Comparison of ENCODE assay signal across 1 cellular context in the genomic region with DNA sequence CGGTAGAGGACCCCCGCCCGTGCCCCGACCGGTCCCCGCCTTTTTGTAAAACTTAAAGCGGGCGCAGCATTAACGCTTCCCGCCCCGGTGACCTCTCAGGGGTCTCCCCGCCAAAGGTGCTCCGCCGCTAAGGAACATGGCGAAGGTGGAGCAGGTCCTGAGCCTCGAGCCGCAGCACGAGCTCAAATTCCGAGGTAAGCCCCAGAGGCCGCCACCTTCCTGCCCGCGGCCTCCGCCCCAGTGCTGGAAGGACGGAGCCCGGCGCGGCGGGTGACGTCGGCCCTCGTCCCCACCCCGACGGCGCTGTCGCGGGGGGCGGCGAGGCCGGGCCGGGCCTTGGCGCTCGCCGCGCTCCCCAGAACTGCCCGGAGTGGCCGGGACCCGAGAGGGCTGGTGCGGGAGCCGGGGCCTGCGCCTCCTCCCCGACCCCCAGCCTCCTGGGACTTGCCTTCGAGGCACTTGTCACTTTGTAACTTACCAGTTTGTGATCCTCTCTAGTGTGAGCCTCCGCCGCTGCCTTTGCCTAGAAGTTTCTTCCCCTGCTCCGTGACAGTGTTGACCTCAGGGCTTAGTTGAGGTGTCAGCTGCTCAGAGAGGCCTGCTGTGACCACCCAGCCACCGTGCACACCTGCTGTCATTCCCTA.
TF ChIP-seq lines count a peak whose summit lies in the region.

No MANE protein-coding gene starts in this region.

TF ChIP-seq in K562, 482 proteins besides CTCF, POLR2A, EP300 and RAD21 (continued from another document and continues in another):
- TF ChIP-seq, protein P1, sequence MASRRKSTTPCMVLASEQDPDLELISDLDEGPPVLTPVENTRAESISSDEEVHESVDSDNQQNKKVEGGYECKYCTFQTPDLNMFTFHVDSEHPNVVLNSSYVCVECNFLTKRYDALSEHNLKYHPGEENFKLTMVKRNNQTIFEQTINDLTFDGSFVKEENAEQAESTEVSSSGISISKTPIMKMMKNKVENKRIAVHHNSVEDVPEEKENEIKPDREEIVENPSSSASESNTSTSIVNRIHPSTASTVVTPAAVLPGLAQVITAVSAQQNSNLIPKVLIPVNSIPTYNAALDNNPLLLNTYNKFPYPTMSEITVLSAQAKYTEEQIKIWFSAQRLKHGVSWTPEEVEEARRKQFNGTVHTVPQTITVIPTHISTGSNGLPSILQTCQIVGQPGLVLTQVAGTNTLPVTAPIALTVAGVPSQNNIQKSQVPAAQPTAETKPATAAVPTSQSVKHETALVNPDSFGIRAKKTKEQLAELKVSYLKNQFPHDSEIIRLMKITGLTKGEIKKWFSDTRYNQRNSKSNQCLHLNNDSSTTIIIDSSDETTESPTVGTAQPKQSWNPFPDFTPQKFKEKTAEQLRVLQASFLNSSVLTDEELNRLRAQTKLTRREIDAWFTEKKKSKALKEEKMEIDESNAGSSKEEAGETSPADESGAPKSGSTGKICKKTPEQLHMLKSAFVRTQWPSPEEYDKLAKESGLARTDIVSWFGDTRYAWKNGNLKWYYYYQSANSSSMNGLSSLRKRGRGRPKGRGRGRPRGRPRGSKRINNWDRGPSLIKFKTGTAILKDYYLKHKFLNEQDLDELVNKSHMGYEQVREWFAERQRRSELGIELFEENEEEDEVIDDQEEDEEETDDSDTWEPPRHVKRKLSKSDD (conservative IDR thresholded peaks at IDR 0.05; ENCODE audit: low read length), result no peak
- TF ChIP-seq, protein P2, sequence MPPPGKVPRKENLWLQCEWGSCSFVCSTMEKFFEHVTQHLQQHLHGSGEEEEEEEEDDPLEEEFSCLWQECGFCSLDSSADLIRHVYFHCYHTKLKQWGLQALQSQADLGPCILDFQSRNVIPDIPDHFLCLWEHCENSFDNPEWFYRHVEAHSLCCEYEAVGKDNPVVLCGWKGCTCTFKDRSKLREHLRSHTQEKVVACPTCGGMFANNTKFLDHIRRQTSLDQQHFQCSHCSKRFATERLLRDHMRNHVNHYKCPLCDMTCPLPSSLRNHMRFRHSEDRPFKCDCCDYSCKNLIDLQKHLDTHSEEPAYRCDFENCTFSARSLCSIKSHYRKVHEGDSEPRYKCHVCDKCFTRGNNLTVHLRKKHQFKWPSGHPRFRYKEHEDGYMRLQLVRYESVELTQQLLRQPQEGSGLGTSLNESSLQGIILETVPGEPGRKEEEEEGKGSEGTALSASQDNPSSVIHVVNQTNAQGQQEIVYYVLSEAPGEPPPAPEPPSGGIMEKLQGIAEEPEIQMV (tag; conservative IDR thresholded peaks at IDR 0.05; ENCODE audit: low read depth), result no peak
- TF ChIP-seq SMARCA5 (IDR thresholded peaks at IDR 0.05) (no peak), LEF1 (IDR thresholded peaks at IDR 0.05) (no peak), ZBTB17 (CRISPR knock-in tag; IDR thresholded peaks at IDR 0.05) (no peak), TBP (optimal IDR thresholded peaks at IDR 0.05; ENCODE audit: low read depth, low read length) (no peak), ADNP (tag; IDR thresholded peaks at IDR 0.05) (no peak), HNRNPK (IDR thresholded peaks at IDR 0.05; ENCODE audit: low read depth, low read length, poor library complexity, severe bottlenecking) (no peak), RBM14 (IDR thresholded peaks at IDR 0.05; ENCODE audit: borderline replicate concordance, insufficient read depth, low read depth, low read length) (no peak), ZNF583 (CRISPR knock-in tag; IDR thresholded peaks at IDR 0.05) (no peak), ILF3 (IDR thresholded peaks at IDR 0.05; ENCODE audit: borderline replicate concordance) (no peak), HNRNPH1 (optimal IDR thresholded peaks at IDR 0.05; ENCODE audit: low read depth, low read length) (no peak), ZNF561 (CRISPR knock-in tag; conservative IDR thresholded peaks at IDR 0.05) (no peak), NUFIP1 (IDR thresholded peaks at IDR 0.05; ENCODE audit: partially characterized antibody) (no peak), HDAC3 (IDR thresholded peaks at IDR 0.05; ENCODE audit: borderline replicate concordance, partially characterized antibody) (no peak), C11orf30 (IDR thresholded peaks at IDR 0.05; ENCODE audit: low read depth) (no peak), CAMTA2 (CRISPR knock-in tag; conservative IDR thresholded peaks at IDR 0.05) (no peak), JUND (IDR thresholded peaks at IDR 0.05; ENCODE audit: borderline replicate concordance, low read depth, low read length) (no peak), JUND (tag; IDR thresholded peaks at IDR 0.05; ENCODE audit: borderline replicate concordance, low read depth, low read length) (no peak), NR2F6 (CRISPR knock-in tag; IDR thresholded peaks at IDR 0.05) (no peak), MED1 (CRISPR knock-in tag; IDR thresholded peaks at IDR 0.05; ENCODE audit: borderline replicate concordance) (no peak), NRF1 (conservative IDR thresholded peaks at IDR 0.05 in 1 of 2, IDR thresholded peaks at IDR 0.05 in 1 of 2) (no peak), MEF2D (tag; conservative IDR thresholded peaks at IDR 0.05; ENCODE audit: low read depth) (no peak), ZNF217 (CRISPR knock-in tag; IDR thresholded peaks at IDR 0.05) (no peak), RHOXF2B (CRISPR knock-in tag; conservative IDR thresholded peaks at IDR 0.05) (no peak), ZNF436 (CRISPR knock-in tag; IDR thresholded peaks at IDR 0.05) (no peak), ZZZ3 (IDR thresholded peaks at IDR 0.05) (no peak), ZNF668 (CRISPR knock-in tag; IDR thresholded peaks at IDR 0.05) (no peak), TAF15 (IDR thresholded peaks at IDR 0.05; ENCODE audit: low read depth, low read length) (no peak), RFX1 (IDR thresholded peaks at IDR 0.05) (no peak)
- TF ChIP-seq, protein P3, sequence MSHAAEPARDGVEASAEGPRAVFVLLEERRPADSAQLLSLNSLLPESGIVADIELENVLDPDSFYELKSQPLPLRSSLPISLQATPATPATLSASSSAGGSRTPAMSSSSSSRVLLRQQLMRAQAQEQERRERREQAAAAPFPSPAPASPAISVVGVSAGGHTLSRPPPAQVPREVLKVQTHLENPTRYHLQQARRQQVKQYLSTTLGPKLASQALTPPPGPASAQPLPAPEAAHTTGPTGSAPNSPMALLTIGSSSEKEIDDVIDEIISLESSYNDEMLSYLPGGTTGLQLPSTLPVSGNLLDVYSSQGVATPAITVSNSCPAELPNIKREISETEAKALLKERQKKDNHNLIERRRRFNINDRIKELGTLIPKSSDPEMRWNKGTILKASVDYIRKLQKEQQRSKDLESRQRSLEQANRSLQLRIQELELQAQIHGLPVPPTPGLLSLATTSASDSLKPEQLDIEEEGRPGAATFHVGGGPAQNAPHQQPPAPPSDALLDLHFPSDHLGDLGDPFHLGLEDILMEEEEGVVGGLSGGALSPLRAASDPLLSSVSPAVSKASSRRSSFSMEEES (CRISPR knock-in tag; IDR thresholded peaks at IDR 0.05), result no peak
- TF ChIP-seq, protein P4, sequence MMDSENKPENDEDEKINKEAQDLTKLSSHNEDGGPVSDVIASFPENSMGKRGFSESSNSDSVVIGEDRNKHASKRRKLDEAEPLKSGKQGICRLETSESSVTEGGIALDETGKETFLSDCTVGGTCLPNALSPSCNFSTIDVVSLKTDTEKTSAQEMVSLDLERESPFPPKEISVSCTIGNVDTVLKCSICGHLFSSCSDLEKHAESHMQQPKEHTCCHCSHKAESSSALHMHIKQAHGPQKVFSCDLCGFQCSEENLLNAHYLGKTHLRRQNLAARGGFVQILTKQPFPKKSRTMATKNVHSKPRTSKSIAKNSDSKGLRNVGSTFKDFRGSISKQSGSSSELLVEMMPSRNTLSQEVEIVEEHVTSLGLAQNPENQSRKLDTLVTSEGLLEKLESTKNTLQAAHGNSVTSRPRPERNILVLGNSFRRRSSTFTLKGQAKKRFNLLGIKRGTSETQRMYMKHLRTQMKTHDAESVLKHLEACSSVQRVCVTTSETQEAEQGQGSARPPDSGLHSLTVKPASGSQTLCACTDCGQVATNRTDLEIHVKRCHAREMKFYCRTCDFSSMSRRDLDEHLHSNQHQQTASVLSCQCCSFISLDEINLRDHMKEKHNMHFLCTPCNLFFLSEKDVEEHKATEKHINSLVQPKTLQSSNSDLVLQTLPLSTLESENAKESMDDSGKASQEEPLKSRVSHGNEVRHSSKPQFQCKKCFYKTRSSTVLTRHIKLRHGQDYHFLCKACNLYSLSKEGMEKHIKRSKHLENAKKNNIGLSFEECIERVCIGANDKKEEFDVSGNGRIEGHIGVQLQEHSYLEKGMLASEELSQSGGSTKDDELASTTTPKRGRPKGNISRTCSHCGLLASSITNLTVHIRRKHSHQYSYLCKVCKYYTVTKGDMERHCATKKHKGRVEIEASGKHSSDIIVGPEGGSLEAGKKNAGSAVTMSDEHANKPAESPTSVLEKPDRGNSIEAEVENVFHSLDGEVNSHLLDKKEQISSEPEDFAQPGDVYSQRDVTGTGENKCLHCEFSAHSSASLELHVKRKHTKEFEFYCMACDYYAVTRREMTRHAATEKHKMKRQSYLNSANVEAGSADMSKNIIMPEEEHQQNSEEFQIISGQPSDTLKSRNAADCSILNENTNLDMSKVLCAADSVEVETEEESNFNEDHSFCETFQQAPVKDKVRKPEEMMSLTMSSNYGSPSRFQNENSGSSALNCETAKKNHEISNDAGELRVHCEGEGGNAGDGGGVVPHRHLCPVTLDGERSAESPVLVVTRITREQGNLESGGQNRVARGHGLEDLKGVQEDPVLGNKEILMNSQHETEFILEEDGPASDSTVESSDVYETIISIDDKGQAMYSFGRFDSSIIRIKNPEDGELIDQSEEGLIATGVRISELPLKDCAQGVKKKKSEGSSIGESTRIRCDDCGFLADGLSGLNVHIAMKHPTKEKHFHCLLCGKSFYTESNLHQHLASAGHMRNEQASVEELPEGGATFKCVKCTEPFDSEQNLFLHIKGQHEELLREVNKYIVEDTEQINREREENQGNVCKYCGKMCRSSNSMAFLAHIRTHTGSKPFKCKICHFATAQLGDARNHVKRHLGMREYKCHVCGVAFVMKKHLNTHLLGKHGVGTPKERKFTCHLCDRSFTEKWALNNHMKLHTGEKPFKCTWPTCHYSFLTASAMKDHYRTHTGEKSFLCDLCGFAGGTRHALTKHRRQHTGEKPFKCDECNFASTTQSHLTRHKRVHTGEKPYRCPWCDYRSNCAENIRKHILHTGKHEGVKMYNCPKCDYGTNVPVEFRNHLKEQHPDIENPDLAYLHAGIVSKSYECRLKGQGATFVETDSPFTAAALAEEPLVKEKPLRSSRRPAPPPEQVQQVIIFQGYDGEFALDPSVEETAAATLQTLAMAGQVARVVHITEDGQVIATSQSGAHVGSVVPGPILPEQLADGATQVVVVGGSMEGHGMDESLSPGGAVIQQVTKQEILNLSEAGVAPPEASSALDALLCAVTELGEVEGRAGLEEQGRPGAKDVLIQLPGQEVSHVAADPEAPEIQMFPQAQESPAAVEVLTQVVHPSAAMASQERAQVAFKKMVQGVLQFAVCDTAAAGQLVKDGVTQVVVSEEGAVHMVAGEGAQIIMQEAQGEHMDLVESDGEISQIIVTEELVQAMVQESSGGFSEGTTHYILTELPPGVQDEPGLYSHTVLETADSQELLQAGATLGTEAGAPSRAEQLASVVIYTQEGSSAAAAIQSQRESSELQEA (IDR thresholded peaks at IDR 0.05; ENCODE audit: low read depth), result no peak
- TF ChIP-seq, protein P5, sequence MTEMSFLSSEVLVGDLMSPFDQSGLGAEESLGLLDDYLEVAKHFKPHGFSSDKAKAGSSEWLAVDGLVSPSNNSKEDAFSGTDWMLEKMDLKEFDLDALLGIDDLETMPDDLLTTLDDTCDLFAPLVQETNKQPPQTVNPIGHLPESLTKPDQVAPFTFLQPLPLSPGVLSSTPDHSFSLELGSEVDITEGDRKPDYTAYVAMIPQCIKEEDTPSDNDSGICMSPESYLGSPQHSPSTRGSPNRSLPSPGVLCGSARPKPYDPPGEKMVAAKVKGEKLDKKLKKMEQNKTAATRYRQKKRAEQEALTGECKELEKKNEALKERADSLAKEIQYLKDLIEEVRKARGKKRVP (CRISPR knock-in tag; IDR thresholded peaks at IDR 0.05), result no peak
- TF ChIP-seq, protein P6, sequence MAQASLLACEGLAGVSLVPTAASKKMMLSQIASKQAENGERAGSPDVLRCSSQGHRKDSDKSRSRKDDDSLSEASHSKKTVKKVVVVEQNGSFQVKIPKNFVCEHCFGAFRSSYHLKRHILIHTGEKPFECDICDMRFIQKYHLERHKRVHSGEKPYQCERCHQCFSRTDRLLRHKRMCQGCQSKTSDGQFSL (CRISPR knock-in tag; IDR thresholded peaks at IDR 0.05), result no peak
- TF ChIP-seq, protein P6 (tag; IDR thresholded peaks at IDR 0.05), result no peak
- TF ChIP-seq, protein P7, sequence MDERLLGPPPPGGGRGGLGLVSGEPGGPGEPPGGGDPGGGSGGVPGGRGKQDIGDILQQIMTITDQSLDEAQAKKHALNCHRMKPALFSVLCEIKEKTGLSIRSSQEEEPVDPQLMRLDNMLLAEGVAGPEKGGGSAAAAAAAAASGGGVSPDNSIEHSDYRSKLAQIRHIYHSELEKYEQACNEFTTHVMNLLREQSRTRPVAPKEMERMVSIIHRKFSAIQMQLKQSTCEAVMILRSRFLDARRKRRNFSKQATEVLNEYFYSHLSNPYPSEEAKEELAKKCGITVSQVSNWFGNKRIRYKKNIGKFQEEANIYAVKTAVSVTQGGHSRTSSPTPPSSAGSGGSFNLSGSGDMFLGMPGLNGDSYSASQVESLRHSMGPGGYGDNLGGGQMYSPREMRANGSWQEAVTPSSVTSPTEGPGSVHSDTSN (CRISPR knock-in tag; IDR thresholded peaks at IDR 0.05; ENCODE audit: low read depth), result no peak
- TF ChIP-seq, protein P7 (tag; conservative IDR thresholded peaks at IDR 0.05; ENCODE audit: low read depth), result no peak
- TF ChIP-seq, protein P8, sequence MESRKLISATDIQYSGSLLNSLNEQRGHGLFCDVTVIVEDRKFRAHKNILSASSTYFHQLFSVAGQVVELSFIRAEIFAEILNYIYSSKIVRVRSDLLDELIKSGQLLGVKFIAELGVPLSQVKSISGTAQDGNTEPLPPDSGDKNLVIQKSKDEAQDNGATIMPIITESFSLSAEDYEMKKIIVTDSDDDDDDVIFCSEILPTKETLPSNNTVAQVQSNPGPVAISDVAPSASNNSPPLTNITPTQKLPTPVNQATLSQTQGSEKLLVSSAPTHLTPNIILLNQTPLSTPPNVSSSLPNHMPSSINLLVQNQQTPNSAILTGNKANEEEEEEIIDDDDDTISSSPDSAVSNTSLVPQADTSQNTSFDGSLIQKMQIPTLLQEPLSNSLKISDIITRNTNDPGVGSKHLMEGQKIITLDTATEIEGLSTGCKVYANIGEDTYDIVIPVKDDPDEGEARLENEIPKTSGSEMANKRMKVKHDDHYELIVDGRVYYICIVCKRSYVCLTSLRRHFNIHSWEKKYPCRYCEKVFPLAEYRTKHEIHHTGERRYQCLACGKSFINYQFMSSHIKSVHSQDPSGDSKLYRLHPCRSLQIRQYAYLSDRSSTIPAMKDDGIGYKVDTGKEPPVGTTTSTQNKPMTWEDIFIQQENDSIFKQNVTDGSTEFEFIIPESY (CRISPR knock-in tag; IDR thresholded peaks at IDR 0.05), result no peak
